Comparison of ENCODE assay signal across 1 cellular context in genomic region chr10:47146571-47146970, GRCh38.
TF ChIP-seq lines count a peak whose summit lies in the region.

No MANE protein-coding gene starts in this region.

TF ChIP-seq in IMR-90, 13 proteins besides CTCF, POLR2A, EP300 and RAD21:
- TF ChIP-seq ELK1 (IDR thresholded peaks at IDR 0.05; ENCODE audit: borderline replicate concordance, low read depth, low read length), result no peak
- TF ChIP-seq RFX5 (IDR thresholded peaks at IDR 0.05; ENCODE audit: low read depth, low read length), result no peak
- TF ChIP-seq, protein P1, sequence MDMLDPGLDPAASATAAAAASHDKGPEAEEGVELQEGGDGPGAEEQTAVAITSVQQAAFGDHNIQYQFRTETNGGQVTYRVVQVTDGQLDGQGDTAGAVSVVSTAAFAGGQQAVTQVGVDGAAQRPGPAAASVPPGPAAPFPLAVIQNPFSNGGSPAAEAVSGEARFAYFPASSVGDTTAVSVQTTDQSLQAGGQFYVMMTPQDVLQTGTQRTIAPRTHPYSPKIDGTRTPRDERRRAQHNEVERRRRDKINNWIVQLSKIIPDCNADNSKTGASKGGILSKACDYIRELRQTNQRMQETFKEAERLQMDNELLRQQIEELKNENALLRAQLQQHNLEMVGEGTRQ (IDR thresholded peaks at IDR 0.05; ENCODE audit: low read depth, low read length), result no peak
- TF ChIP-seq MXI1 (IDR thresholded peaks at IDR 0.05; ENCODE audit: borderline replicate concordance, low read depth, low read length), result no peak
- TF ChIP-seq RCOR1 (IDR thresholded peaks at IDR 0.05; ENCODE audit: insufficient replicate concordance, low read length), result no peak
- TF ChIP-seq SMC3 (IDR thresholded peaks at IDR 0.05; ENCODE audit: low read depth, low read length), result no peak
- no peak for TF ChIP-seq MAFK (IDR thresholded peaks at IDR 0.05; ENCODE audit: low read depth, low read length)
- TF ChIP-seq CEBPB (IDR thresholded peaks at IDR 0.05; ENCODE audit: low read depth, low read length), result no peak
- no peak for TF ChIP-seq MAZ (IDR thresholded peaks at IDR 0.05; ENCODE audit: borderline replicate concordance, low read depth, low read length)
